In the genomic region with DNA sequence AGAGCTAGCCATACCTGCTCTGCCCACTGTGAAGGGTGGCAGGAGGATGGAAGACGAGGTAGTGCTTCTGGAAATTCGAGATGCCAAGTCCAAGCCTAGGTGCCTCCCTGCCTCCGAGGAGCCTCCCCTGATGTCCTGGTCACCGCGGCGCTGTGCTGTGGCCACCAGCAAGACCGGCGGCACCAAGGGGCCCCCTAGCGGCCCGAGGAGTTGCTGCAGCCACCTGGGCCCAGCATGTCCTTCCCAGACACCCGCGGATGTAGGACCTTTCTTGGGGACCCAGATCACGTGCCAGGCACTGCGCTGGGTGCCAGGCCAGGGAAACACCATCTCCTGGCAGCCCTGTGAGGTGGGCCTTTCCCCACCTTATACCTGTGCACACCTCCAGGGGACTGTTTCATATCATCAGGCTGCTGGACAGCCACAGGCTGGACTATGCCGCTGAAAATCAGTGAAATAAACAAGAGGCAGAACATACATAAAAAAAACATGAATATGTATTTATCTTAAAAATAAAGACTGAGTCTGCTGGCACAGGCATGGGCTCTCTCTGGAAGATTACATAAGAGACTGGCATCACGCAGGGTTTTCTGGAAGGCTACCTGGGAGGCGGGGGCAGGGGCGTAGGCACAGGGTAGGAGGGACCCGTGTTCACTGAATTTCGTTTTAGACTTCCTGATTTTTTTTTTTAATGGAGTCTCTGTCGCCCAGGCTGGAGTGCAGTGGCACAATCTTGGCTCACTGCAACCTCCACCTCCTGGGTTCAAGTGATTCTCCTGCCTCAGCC, we compare ENCODE assay signal across 8 cellular contexts. TPM values are rescaled to one million over a fixed set of nuclear protein-coding genes. Genes with fewer than 3 reads are reported as not detected.
DNase-seq lines count a peak whose midpoint lies in the region; ATAC-seq and TF ChIP-seq lines count a peak whose summit lies in the region.

No MANE protein-coding gene starts in this region.

- TF ChIP-seq CTCF in GM12873 (IDR thresholded peaks at IDR 0.05; ENCODE audit: insufficient read depth, low read depth, low read length, missing control alignments) (peak; percentile 96), liver (IDR thresholded peaks at IDR 0.05; ENCODE audit: low read depth, low read length, missing input control) (peak; percentile 93)

- no peak overlapping the region for H3K4me3 ChIP-seq in liver (ENCODE audit: low read depth in 1 of 3, low read length in 3 of 3)

- ATAC-seq in HG03095 (IDR thresholded peaks at IDR 0.05; ENCODE audit: unreplicated experiment) = peak; percentile 51
- ATAC-seq in GM18517 (IDR thresholded peaks at IDR 0.05; ENCODE audit: unreplicated experiment) = no peak

- peak overlapping the region; percentile 32 for H3K27ac ChIP-seq in cingulate gyrus (ENCODE audit: low read depth, low read length)
- no peak overlapping the region for H3K27ac ChIP-seq in liver (ENCODE audit: low read depth in 1 of 2, low read length in 2 of 2)

- H3K9me3 ChIP-seq in liver (ENCODE audit: control insufficient read depth in 4 of 4, low read length in 3 of 4) = no peaks in the 10 kb centered on the region

- no peaks in the 10 kb centered on the region for H3K36me3 ChIP-seq in liver (ENCODE audit: control insufficient read depth in 4 of 4, insufficient read depth in 3 of 4, low read depth in 1 of 4, low read length in 3 of 4)

- 18% methylated on average over 21 of the region's 21 CpGs for WGBS in liver

- H3K27me3 ChIP-seq in liver (ENCODE audit: control insufficient read depth in 4 of 4, insufficient read depth in 4 of 4, low read length in 3 of 4) = no peaks in the 10 kb centered on the region

- H3K4me1 ChIP-seq in liver (ENCODE audit: control insufficient read depth in 4 of 4, insufficient read depth in 4 of 4, low read length in 3 of 4) = peaks cover 2 to 8% (median 4%) of the 10 kb centered on the region in 4 donors

- TF ChIP-seq RAD21 in liver (IDR thresholded peaks at IDR 0.05) = peak; percentile 99 to 100

- no peak overlapping the region for H3K9ac ChIP-seq in liver (ENCODE audit: low read depth in 1 of 2, low read length in 2 of 2)

- peak; percentile 66 for DNase-seq in NCI-H460 (ENCODE audit: extremely low read depth, low read depth)
- DNase-seq in activated CD4-positive, alpha-beta T cell treated with anti-CD3 and anti-CD28 coated beads for 48 hours = peak; percentile 78
- peak; percentile 14 to 65 (median 23) for DNase-seq in stimulated activated CD4-positive, alpha-beta T cell treated with anti-CD3 and anti-CD28 coated beads, TNF-alpha, amount 100 ng/mL, for 24 hours (ENCODE audit: low read depth in 3 of 3)

TF ChIP-seq in liver, 16 proteins besides CTCF, POLR2A, EP300 and RAD21:
- TF ChIP-seq JUND (IDR thresholded peaks at IDR 0.05) = no peak
- TF ChIP-seq FOXA1 (IDR thresholded peaks at IDR 0.05) = no peak

RNA-seq across cellular contexts. Expression of a gene that starts 15.9 kb away (rescaled TPM):
- total RNA-seq in NCI-H460 (2014; rRNA removed; shearing (Covaris generic)) = 0.84 and 1.0 TPM in 2 replicates
- polyA plus RNA-seq in NCI-H460 (2014; cell fraction: nucleus; rRNA removed) = 0.73 and 0.81 TPM in 2 replicates
- 1 to 10 TPM; 1.0 to 1.7 TPM for total RNA-seq in liver
- polyA plus RNA-seq in liver = under 1 TPM; 0.96 to 0.99 TPM

RNA-seq across cellular contexts. Expression of a gene that starts 25.0 kb away (rescaled TPM):
- total RNA-seq in NCI-H460 (2014; rRNA removed; shearing (Covaris generic)) = 7.2 and 9.2 TPM in 2 replicates
- polyA plus RNA-seq in NCI-H460 (2014; cell fraction: nucleus; rRNA removed) = 8.7 TPM in 2 replicates
- 10 to 100 TPM in 1 of 2 donors, 1 to 10 TPM in 1; 7.1 to 12.1 TPM for total RNA-seq in liver
- 10 to 100 TPM in 1 of 2 donors, 1 to 10 TPM in 1; 4.0 to 23.9 TPM for polyA plus RNA-seq in liver

RNA-seq across cellular contexts. Expression of a gene that starts 55.1 kb away (rescaled TPM):
- total RNA-seq in NCI-H460 (2014; rRNA removed; shearing (Covaris generic)) = 0.02 TPM in 1 of 2 replicates, not detected in the other
- polyA plus RNA-seq in NCI-H460 (2014; cell fraction: nucleus; rRNA removed) = not detected in 2 replicates
- total RNA-seq in liver = under 1 TPM; 0.14 to 0.92 TPM
- under 1 TPM; 0.43 to 0.53 TPM for polyA plus RNA-seq in liver

Comparison
In these comparisons a context has a peak if more than half of its experiments do, and no peak if none do; other contexts are left out.
1. DNase-seq: peak in every context shown above with its lines; median percentile 78 in activated CD4-positive, alpha-beta T cell treated with anti-CD3 and anti-CD28 coated beads for 48 hours; 66 in NCI-H460; 23 in stimulated activated CD4-positive, alpha-beta T cell treated with anti-CD3 and anti-CD28 coated beads, TNF-alpha, amount 100 ng/mL, for 24 hours.